8 cellular contexts compared by ENCODE assay signal in genomic region chrX:153934473-153935325, GRCh38. TPM values are rescaled to one million over a fixed set of nuclear protein-coding genes. Genes with fewer than 3 reads are reported as not detected.
A peak's percentile ranks its signal among the peaks of the same experiment; 100 is the strongest.
DNase-seq lines count a peak whose midpoint lies in the region; ATAC-seq lines count a peak whose summit lies in the region.

TSS of gene NAA10 (minus strand) at chrX:153935037. CDS start at chrX:153934904, 133 bp downstream.

- no peaks in the 10 kb centered on the region for H3K9me3 Mint-ChIP-seq in activated T-cell treated with anti-CD3 and anti-CD28 coated beads, Interleukin-2, amount 50 U/mL, for 24 hours

- H3K9ac ChIP-seq in NT2/D1 (ENCODE audit: insufficient read length, low read depth) (peak within 1 kb of the TSS; percentile 67), mucosa of rectum (ENCODE audit: low read depth in 1 of 2, low read length in 2 of 2) (peak within 1 kb of the TSS; percentile 58 to 71)

- H3K9me3 ChIP-seq in NT2/D1 (ENCODE audit: insufficient read depth, low read length) = no peaks in the 10 kb centered on the region
- no peaks in the 10 kb centered on the region for H3K9me3 ChIP-seq in mucosa of rectum (ENCODE audit: control insufficient read depth in 2 of 2, low read length in 2 of 2)

- H3K4me1 Mint-ChIP-seq in activated T-cell treated with anti-CD3 and anti-CD28 coated beads, Interleukin-2, amount 50 U/mL, for 24 hours (ENCODE audit: low read depth) = peaks cover 32% of the 10 kb centered on the region

- H3K4me1 ChIP-seq in NT2/D1 (ENCODE audit: insufficient read depth, insufficient read length) (no peaks in the 10 kb centered on the region), mucosa of rectum (ENCODE audit: control insufficient read depth in 2 of 2, insufficient read depth in 2 of 2, low read length in 2 of 2) (peaks cover 9 to 10% of the 10 kb centered on the region in 2 donors)

- peak within 1 kb of the TSS in 1 of 2 donors; percentile 43 for H3K27ac ChIP-seq in mucosa of rectum (ENCODE audit: low read depth in 2 of 2, low read length in 2 of 2)

- peak within 1 kb of the TSS; percentile 77 for H3K27ac Mint-ChIP-seq in activated T-cell treated with anti-CD3 and anti-CD28 coated beads, Interleukin-2, amount 50 U/mL, for 24 hours

- H3K36me3 ChIP-seq in NT2/D1 (ENCODE audit: insufficient read depth, insufficient read length, low read length) = peaks cover 28% of the 10 kb centered on the region
- peaks cover 4 to 11% of the 10 kb centered on the region in 2 donors for H3K36me3 ChIP-seq in mucosa of rectum (ENCODE audit: control insufficient read depth in 2 of 2, insufficient read depth in 2 of 2, low read length in 2 of 2)

- peak within 1 kb of the TSS; percentile 91 for H3K4me3 Mint-ChIP-seq in activated T-cell treated with anti-CD3 and anti-CD28 coated beads, Interleukin-2, amount 50 U/mL, for 24 hours

- H3K27me3 Mint-ChIP-seq in activated T-cell treated with anti-CD3 and anti-CD28 coated beads, Interleukin-2, amount 50 U/mL, for 24 hours = peaks cover 10% of the 10 kb centered on the region

- peak; percentile 94 for DNase-seq in COLO668 (lab: John Stamatoyannopoulos, UW; ENCODE audit: unreplicated experiment)
- DNase-seq in NT2/D1 (ENCODE audit: low read depth, low spot score) = no peak
- DNase-seq in activated T-cell treated with anti-CD3 and anti-CD28 coated beads, Interleukin-2, amount 50 U/mL, for 24 hours = peak; percentile 82
- peak; percentile 55 for DNase-seq in stromal cell of bone marrow (ENCODE audit: low read depth)

- H3K4me3 ChIP-seq in NT2/D1 (ENCODE audit: insufficient read length, low read depth) = peak within 1 kb of the TSS; percentile 64
- peak within 1 kb of the TSS; percentile 72 to 75 for H3K4me3 ChIP-seq in mucosa of rectum (ENCODE audit: low read length in 2 of 2)

- ATAC-seq in GM19372 (IDR thresholded peaks at IDR 0.05; ENCODE audit: low read depth, unreplicated experiment) (peak; percentile 90), HG03460 (IDR thresholded peaks at IDR 0.05; ENCODE audit: unreplicated experiment) (peak; percentile 88), esophagus mucosa (peak; percentile 94)

- peaks cover 48% of the 10 kb centered on the region for H3K36me3 Mint-ChIP-seq in activated T-cell treated with anti-CD3 and anti-CD28 coated beads, Interleukin-2, amount 50 U/mL, for 24 hours (ENCODE audit: low read depth)

- H3K27me3 ChIP-seq in NT2/D1 (ENCODE audit: insufficient read depth, insufficient read length) (no peaks in the 10 kb centered on the region), mucosa of rectum (ENCODE audit: control insufficient read depth in 2 of 2, insufficient read depth in 2 of 2, low read length in 2 of 2) (no peaks in the 10 kb centered on the region)

RNA-seq across cellular contexts. Expression of gene NAA10, which starts in this region (rescaled TPM):
- 73.6 TPM for total RNA-seq in esophagus mucosa
